In genomic region chr17:42131971-42132370, GRCh38 we compare ENCODE assay signal across 12 cellular contexts. TPM values are rescaled to one million over a fixed set of nuclear protein-coding genes. Genes with fewer than 3 reads are reported as not detected.
DNase-seq lines count a peak whose midpoint lies in the region; ATAC-seq and TF ChIP-seq lines count a peak whose summit lies in the region.
"Had no signal": no experiment of that assay in that cellular context is flagged by ENCODE, and none has a peak within 500 bp of the region (broad histone marks: within the 10 kb centered on the region; RNA-seq: fewer than 3 reads in every experiment).

No MANE protein-coding gene starts in this region.

- no peak overlapping the region for H4K91ac ChIP-seq in mesenchymal stem cell (ENCODE audit: low read length)

- no peaks in the 10 kb centered on the region for H3K27me3 ChIP-seq in ACC112 (ENCODE audit: insufficient read depth, low read length)
- no peaks in the 10 kb centered on the region for H3K27me3 ChIP-seq in HL-60 (ENCODE audit: insufficient read depth, poor library complexity, severe bottlenecking)
- H3K27me3 ChIP-seq in brain microvascular endothelial cell (replicated peaks): no peaks in the 10 kb centered on the region
- H3K27me3 ChIP-seq in mesenchymal stem cell (ENCODE audit: control insufficient read depth in 1 of 2, insufficient read depth in 1 of 2, low read length in 2 of 2): no peaks in the 10 kb centered on the region
- H3K27me3 ChIP-seq in foreskin keratinocyte: no peaks in the 10 kb centered on the region
- H3K27me3 ChIP-seq: cardiac muscle cell, ovary had no signal

- H2AFZ ChIP-seq in ACC112 (ENCODE audit: low read length, unreplicated experiment): no peak overlapping the region
- no peak overlapping the region for H2AFZ ChIP-seq in mesenchymal stem cell (ENCODE audit: low read depth, low read length)

- TF ChIP-seq CTCF in HL-60 (IDR thresholded peaks at IDR 0.05; ENCODE audit: insufficient read depth, low read length): no peak
- TF ChIP-seq CTCF in brain microvascular endothelial cell (IDR thresholded peaks at IDR 0.05; ENCODE audit: low read depth, low read length, missing control alignments): no peak
- TF ChIP-seq CTCF in foreskin keratinocyte (conservative IDR thresholded peaks at IDR 0.05): no peak

- no peak overlapping the region for H2BK120ac ChIP-seq in mesenchymal stem cell (ENCODE audit: low read depth, low read length)

- in situ Hi-C loops in brain microvascular endothelial cell (cut with HindIII; ENCODE audit: low pct_ligation_motif_present, low sequenced_read_pairs): no loop called here

- DNase-seq in HL-60 (ENCODE audit: low read depth in 1 of 2, low spot score in 1 of 2) (no peak), brain microvascular endothelial cell (no peak), mesenchymal stem cell (peak; percentile 56), SIG-M5 (lab: John Stamatoyannopoulos, UW) (no peak), NCI-H748 treated with DMSO at 0.1 percent for 48 hours (lab: John Stamatoyannopoulos, UW) (no peak), foreskin keratinocyte (no peak)
- DNase-seq in stimulated activated naive CD8-positive, alpha-beta T cell treated with anti-CD3 and anti-CD28 coated beads, Interleukin-15, amount 100 ng/mL, for 72 hours: no peak
- DNase-seq: NCI-H1105 treated with DMSO at 0.1 percent for 48 hours, ovary, RPMI8226 had no signal

- H2BK12ac ChIP-seq in mesenchymal stem cell (ENCODE audit: low read length in 2 of 2): no peak overlapping the region

- H3K4me2 ChIP-seq in mesenchymal stem cell (ENCODE audit: low read length, poor library complexity, severe bottlenecking): no peak overlapping the region

- H3K18ac ChIP-seq in mesenchymal stem cell (ENCODE audit: low read depth in 1 of 2, low read length in 2 of 2): no peak overlapping the region

- no peaks in the 10 kb centered on the region for H3K9me3 ChIP-seq in mesenchymal stem cell (ENCODE audit: control insufficient read depth, low read length)
- H3K9me3 ChIP-seq: ovary had no signal

- no peak overlapping the region for H3K4me3 ChIP-seq in ACC112 (ENCODE audit: low read depth, low read length)
- no peak overlapping the region for H3K4me3 ChIP-seq in HL-60 (replicated peaks; ENCODE audit: insufficient read depth, low read length)
- no peak overlapping the region for H3K4me3 ChIP-seq in brain microvascular endothelial cell (ENCODE audit: low read depth, low read length)
- H3K4me3 ChIP-seq in mesenchymal stem cell (ENCODE audit: insufficient read depth in 1 of 2, low read depth in 1 of 2, low read length in 2 of 2): no peak overlapping the region
- H3K4me3 ChIP-seq: cardiac muscle cell, ovary had no signal

- H2BK15ac ChIP-seq in mesenchymal stem cell (ENCODE audit: low read depth, poor library complexity, severe bottlenecking): no peak overlapping the region

- H2BK5ac ChIP-seq in mesenchymal stem cell (ENCODE audit: low read depth, low read length, poor library complexity, severe bottlenecking): no peak overlapping the region

- H3K79me1 ChIP-seq in mesenchymal stem cell (replicated peaks; ENCODE audit: low read length, poor library complexity, severe bottlenecking): peaks cover 35% of the 10 kb centered on the region

- peaks cover 46% of the 10 kb centered on the region for H3K4me1 ChIP-seq in ACC112 (ENCODE audit: control insufficient read depth, insufficient read depth, low read length, unreplicated experiment)
- peaks cover 25% of the 10 kb centered on the region for H3K4me1 ChIP-seq in mesenchymal stem cell (ENCODE audit: control insufficient read depth, insufficient read depth, low read depth, low read length)
- peaks cover 17% of the 10 kb centered on the region for H3K4me1 ChIP-seq in foreskin keratinocyte

- peaks cover 70% of the 10 kb centered on the region for H3K79me2 ChIP-seq in ACC112 (ENCODE audit: control insufficient read depth, insufficient read depth, low read length, unreplicated experiment)

- H3K14ac ChIP-seq in mesenchymal stem cell (ENCODE audit: low read length in 2 of 2): no peak overlapping the region

- no peaks in the 10 kb centered on the region for H3K27me3 Mint-ChIP-seq in stimulated activated naive CD8-positive, alpha-beta T cell treated with anti-CD3 and anti-CD28 coated beads, Interleukin-15, amount 100 ng/mL, for 72 hours

- H3K9ac ChIP-seq in mesenchymal stem cell (ENCODE audit: low read length): peak overlapping the region; percentile 55

- no peak overlapping the region for H2AK5ac ChIP-seq in mesenchymal stem cell (ENCODE audit: low read length, severe bottlenecking)

- 80% methylated on average over 1 of the region's 3 CpGs for WGBS in mesenchymal stem cell

- H3K9me3 Mint-ChIP-seq in stimulated activated naive CD8-positive, alpha-beta T cell treated with anti-CD3 and anti-CD28 coated beads, Interleukin-15, amount 100 ng/mL, for 72 hours: no peaks in the 10 kb centered on the region

- H3K4me1 Mint-ChIP-seq in stimulated activated naive CD8-positive, alpha-beta T cell treated with anti-CD3 and anti-CD28 coated beads, Interleukin-15, amount 100 ng/mL, for 72 hours: peaks cover 62% of the 10 kb centered on the region

- H3K36me3 ChIP-seq in ACC112 (ENCODE audit: insufficient read depth, low read length): peaks cover 18% of the 10 kb centered on the region; the same call in 1 of the 2 replicates
- H3K36me3 ChIP-seq in brain microvascular endothelial cell (replicated peaks): peaks cover 22% of the 10 kb centered on the region
- peaks cover 35 to 60% of the 10 kb centered on the region in 2 experiments for H3K36me3 ChIP-seq in mesenchymal stem cell (ENCODE audit: control insufficient read depth in 1 of 2, insufficient read depth in 2 of 2, low read depth in 1 of 2, low read length in 2 of 2)
- H3K36me3 ChIP-seq: ovary had no signal

- no peak overlapping the region for H3K23ac ChIP-seq in mesenchymal stem cell (ENCODE audit: low read length in 2 of 2)

- H3K27ac ChIP-seq in ACC112 (ENCODE audit: low read depth, low read length) (peak overlapping the region; percentile 45), HL-60 (replicated peaks) (peak overlapping the region; percentile 3; the same call in 1 of the 2 replicates), brain microvascular endothelial cell (peak overlapping the region; percentile 11), mesenchymal stem cell (ENCODE audit: low read length, poor library complexity, severe bottlenecking) (no peak overlapping the region), foreskin keratinocyte (no peak overlapping the region)
- H3K27ac ChIP-seq: cardiac muscle cell, ovary had no signal

- no peak overlapping the region for H4K8ac ChIP-seq in mesenchymal stem cell (ENCODE audit: low read length)

- H3K4ac ChIP-seq in mesenchymal stem cell (ENCODE audit: low read depth in 1 of 2, low read length in 2 of 2): peak overlapping the region in 1 of 2 experiments; percentile 27

- no peak overlapping the region for H3K4me3 Mint-ChIP-seq in stimulated activated naive CD8-positive, alpha-beta T cell treated with anti-CD3 and anti-CD28 coated beads, Interleukin-15, amount 100 ng/mL, for 72 hours

- no peak for ATAC-seq in foreskin keratinocyte
- ATAC-seq in stimulated activated naive CD8-positive, alpha-beta T cell treated with anti-CD3 and anti-CD28 coated beads, Interleukin-15, amount 100 ng/mL, for 72 hours: no peak

- H3K27ac Mint-ChIP-seq in stimulated activated naive CD8-positive, alpha-beta T cell treated with anti-CD3 and anti-CD28 coated beads, Interleukin-15, amount 100 ng/mL, for 72 hours: no peak overlapping the region

RNA-seq across cellular contexts. Expression of gene HSPB9, which starts 9.4 kb away (rescaled TPM):
- polyA plus RNA-seq in mesenchymal stem cell (2013, experiment 1 of 2): not detected
- polyA plus RNA-seq in mesenchymal stem cell (2013, experiment 2 of 2): not detected
- not detected in 2 replicates for total RNA-seq in foreskin keratinocyte
- not detected in 2 replicates for polyA plus RNA-seq in foreskin keratinocyte

RNA-seq across cellular contexts. Expression of gene KAT2A, which starts 10.8 kb away (rescaled TPM):
- 14.9 TPM for polyA plus RNA-seq in mesenchymal stem cell (2013, experiment 1 of 2)
- polyA plus RNA-seq in mesenchymal stem cell (2013, experiment 2 of 2): 14.8 TPM
- total RNA-seq in foreskin keratinocyte: 31.6 and 35.0 TPM in 2 replicates
- 36.5 and 39.4 TPM in 2 replicates for polyA plus RNA-seq in foreskin keratinocyte

RNA-seq across cellular contexts. Expression of gene DHX58, which starts 19.5 kb away (rescaled TPM):
- 2.0 TPM for polyA plus RNA-seq in mesenchymal stem cell (2013, experiment 1 of 2)
- polyA plus RNA-seq in mesenchymal stem cell (2013, experiment 2 of 2): 1.5 TPM
- 15.9 and 16.7 TPM in 2 replicates for total RNA-seq in foreskin keratinocyte
- polyA plus RNA-seq in foreskin keratinocyte: 14.6 and 15.6 TPM in 2 replicates
- polyA plus RNA-seq: cardiac muscle cell had no signal

RNA-seq across cellular contexts. Expression of gene RAB5C, which starts 22.8 kb away (rescaled TPM):
- polyA plus RNA-seq in mesenchymal stem cell (2013, experiment 1 of 2): 239 TPM
- 228 TPM for polyA plus RNA-seq in mesenchymal stem cell (2013, experiment 2 of 2)
- 145 and 147 TPM in 2 replicates for total RNA-seq in foreskin keratinocyte
- polyA plus RNA-seq in foreskin keratinocyte: 183 and 190 TPM in 2 replicates

RNA-seq across cellular contexts. Expression of gene ZNF385C, which starts 33.7 kb away (rescaled TPM):
- polyA plus RNA-seq in mesenchymal stem cell (2013, experiment 1 of 2): 0.07 TPM
- polyA plus RNA-seq in mesenchymal stem cell (2013, experiment 2 of 2): 0.11 TPM
- total RNA-seq in foreskin keratinocyte: 0.04 TPM in 1 of 2 replicates, not detected in the other
- 0.06 and 0.15 TPM in 2 replicates for polyA plus RNA-seq in foreskin keratinocyte

Comparison
In these comparisons a context has a peak if more than half of its experiments do, and no peak if none do; other contexts are left out.
1. H3K27ac ChIP-seq: peak in ACC112 (single experiment), HL-60 (single experiment) and brain microvascular endothelial cell (single experiment); none in mesenchymal stem cell (single experiment) and foreskin keratinocyte (single experiment).